Comparison of ENCODE assay signal across 1 cellular context in the genomic region with DNA sequence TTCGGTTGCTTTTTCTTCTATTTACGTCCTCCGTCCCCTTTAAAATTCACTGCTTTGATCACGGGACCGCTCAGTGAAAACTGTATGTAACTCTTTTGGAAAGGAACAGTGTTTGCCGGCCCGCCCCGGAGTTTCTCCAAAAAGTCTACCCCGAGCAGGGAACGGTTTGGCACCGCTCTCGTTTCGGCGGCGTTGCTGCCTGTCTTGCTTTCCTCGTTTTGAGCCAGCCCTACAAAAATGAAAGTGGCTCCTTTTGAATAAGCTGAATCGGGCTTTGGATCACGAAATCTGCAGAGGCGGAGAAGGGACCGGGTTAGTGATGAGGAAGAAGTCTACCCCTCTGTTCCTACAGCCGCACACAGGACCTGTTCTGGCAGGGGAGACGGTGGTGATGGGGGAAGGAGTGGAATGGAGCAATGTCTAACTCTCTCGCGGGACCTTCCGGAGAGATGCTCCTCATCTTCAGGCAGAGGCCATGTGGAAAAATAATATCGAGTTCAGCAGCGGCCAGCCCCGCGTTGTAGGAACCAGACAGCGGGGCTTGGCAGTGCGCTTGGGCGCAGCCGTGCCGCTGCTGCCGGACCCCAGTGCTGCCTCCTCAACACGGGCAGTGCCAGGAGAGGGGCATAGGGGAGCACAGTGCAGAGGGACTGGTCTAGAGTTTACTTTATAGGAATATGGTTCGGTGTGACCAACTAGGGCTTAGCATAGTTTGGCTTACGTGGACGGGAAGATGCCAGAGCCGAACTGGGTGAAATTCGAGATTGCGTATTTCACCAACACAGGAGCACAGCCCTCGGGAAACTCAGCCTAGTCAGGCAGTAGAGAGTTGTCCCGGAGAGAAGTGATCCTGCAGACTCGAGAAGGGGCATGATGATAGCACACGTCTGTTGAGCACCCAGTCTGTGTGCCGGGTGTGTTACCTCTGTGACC.
TF ChIP-seq lines count a peak whose summit lies in the region.

No MANE protein-coding gene starts in this region.

TF ChIP-seq in WTC11, 78 proteins besides CTCF, POLR2A, EP300 and RAD21 (continued from another document):
- TF ChIP-seq, protein P1, sequence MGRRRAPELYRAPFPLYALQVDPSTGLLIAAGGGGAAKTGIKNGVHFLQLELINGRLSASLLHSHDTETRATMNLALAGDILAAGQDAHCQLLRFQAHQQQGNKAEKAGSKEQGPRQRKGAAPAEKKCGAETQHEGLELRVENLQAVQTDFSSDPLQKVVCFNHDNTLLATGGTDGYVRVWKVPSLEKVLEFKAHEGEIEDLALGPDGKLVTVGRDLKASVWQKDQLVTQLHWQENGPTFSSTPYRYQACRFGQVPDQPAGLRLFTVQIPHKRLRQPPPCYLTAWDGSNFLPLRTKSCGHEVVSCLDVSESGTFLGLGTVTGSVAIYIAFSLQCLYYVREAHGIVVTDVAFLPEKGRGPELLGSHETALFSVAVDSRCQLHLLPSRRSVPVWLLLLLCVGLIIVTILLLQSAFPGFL (CRISPR knock-in tag; IDR thresholded peaks at IDR 0.05; ENCODE audit: borderline replicate concordance): no peak
- TF ChIP-seq, protein P2, sequence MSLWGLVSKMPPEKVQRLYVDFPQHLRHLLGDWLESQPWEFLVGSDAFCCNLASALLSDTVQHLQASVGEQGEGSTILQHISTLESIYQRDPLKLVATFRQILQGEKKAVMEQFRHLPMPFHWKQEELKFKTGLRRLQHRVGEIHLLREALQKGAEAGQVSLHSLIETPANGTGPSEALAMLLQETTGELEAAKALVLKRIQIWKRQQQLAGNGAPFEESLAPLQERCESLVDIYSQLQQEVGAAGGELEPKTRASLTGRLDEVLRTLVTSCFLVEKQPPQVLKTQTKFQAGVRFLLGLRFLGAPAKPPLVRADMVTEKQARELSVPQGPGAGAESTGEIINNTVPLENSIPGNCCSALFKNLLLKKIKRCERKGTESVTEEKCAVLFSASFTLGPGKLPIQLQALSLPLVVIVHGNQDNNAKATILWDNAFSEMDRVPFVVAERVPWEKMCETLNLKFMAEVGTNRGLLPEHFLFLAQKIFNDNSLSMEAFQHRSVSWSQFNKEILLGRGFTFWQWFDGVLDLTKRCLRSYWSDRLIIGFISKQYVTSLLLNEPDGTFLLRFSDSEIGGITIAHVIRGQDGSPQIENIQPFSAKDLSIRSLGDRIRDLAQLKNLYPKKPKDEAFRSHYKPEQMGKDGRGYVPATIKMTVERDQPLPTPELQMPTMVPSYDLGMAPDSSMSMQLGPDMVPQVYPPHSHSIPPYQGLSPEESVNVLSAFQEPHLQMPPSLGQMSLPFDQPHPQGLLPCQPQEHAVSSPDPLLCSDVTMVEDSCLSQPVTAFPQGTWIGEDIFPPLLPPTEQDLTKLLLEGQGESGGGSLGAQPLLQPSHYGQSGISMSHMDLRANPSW (CRISPR knock-in tag; conservative IDR thresholded peaks at IDR 0.05; ENCODE audit: low read depth): no peak
- TF ChIP-seq, protein P3, sequence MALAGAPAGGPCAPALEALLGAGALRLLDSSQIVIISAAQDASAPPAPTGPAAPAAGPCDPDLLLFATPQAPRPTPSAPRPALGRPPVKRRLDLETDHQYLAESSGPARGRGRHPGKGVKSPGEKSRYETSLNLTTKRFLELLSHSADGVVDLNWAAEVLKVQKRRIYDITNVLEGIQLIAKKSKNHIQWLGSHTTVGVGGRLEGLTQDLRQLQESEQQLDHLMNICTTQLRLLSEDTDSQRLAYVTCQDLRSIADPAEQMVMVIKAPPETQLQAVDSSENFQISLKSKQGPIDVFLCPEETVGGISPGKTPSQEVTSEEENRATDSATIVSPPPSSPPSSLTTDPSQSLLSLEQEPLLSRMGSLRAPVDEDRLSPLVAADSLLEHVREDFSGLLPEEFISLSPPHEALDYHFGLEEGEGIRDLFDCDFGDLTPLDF (CRISPR knock-in tag; IDR thresholded peaks at IDR 0.05): no peak
- TF ChIP-seq, protein P4, sequence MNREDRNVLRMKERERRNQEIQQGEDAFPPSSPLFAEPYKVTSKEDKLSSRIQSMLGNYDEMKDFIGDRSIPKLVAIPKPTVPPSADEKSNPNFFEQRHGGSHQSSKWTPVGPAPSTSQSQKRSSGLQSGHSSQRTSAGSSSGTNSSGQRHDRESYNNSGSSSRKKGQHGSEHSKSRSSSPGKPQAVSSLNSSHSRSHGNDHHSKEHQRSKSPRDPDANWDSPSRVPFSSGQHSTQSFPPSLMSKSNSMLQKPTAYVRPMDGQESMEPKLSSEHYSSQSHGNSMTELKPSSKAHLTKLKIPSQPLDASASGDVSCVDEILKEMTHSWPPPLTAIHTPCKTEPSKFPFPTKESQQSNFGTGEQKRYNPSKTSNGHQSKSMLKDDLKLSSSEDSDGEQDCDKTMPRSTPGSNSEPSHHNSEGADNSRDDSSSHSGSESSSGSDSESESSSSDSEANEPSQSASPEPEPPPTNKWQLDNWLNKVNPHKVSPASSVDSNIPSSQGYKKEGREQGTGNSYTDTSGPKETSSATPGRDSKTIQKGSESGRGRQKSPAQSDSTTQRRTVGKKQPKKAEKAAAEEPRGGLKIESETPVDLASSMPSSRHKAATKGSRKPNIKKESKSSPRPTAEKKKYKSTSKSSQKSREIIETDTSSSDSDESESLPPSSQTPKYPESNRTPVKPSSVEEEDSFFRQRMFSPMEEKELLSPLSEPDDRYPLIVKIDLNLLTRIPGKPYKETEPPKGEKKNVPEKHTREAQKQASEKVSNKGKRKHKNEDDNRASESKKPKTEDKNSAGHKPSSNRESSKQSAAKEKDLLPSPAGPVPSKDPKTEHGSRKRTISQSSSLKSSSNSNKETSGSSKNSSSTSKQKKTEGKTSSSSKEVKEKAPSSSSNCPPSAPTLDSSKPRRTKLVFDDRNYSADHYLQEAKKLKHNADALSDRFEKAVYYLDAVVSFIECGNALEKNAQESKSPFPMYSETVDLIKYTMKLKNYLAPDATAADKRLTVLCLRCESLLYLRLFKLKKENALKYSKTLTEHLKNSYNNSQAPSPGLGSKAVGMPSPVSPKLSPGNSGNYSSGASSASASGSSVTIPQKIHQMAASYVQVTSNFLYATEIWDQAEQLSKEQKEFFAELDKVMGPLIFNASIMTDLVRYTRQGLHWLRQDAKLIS (CRISPR knock-in tag; IDR thresholded peaks at IDR 0.05; ENCODE audit: borderline replicate concordance): no peak
- TF ChIP-seq, protein P5, sequence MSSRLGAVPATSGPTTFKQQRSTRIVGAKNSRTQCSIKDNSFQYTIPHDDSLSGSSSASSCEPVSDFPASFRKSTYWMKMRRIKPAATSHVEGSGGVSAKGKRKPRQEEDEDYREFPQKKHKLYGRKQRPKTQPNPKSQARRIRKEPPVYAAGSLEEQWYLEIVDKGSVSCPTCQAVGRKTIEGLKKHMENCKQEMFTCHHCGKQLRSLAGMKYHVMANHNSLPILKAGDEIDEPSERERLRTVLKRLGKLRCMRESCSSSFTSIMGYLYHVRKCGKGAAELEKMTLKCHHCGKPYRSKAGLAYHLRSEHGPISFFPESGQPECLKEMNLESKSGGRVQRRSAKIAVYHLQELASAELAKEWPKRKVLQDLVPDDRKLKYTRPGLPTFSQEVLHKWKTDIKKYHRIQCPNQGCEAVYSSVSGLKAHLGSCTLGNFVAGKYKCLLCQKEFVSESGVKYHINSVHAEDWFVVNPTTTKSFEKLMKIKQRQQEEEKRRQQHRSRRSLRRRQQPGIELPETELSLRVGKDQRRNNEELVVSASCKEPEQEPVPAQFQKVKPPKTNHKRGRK (CRISPR knock-in tag; IDR thresholded peaks at IDR 0.05; ENCODE audit: borderline replicate concordance): no peak
- TF ChIP-seq NFATC4 (CRISPR knock-in tag; IDR thresholded peaks at IDR 0.05): no peak
- TF ChIP-seq ELF4 (CRISPR knock-in tag; IDR thresholded peaks at IDR 0.05; ENCODE audit: low read depth): no peak
- TF ChIP-seq ZNF263 (CRISPR knock-in tag; IDR thresholded peaks at IDR 0.05; ENCODE audit: low read depth): no peak
- TF ChIP-seq FOXP1 (CRISPR knock-in tag; IDR thresholded peaks at IDR 0.05; ENCODE audit: borderline replicate concordance): no peak
TF ChIP-seq in WTC11: peak in this region for 0.
